Comparison of ENCODE assay signal across 16 cellular contexts in genomic region chr15:66655997-66656396, GRCh38. TPM values are rescaled to one million over a fixed set of nuclear protein-coding genes. Genes with fewer than 3 reads are reported as not detected.
DNase-seq lines count a peak whose midpoint lies in the region; ATAC-seq, FAIRE-seq and TF ChIP-seq lines count a peak whose summit lies in the region.
"Had no signal": no experiment of that assay in that cellular context is flagged by ENCODE, and none has a peak within 500 bp of the region (broad histone marks: within the 10 kb centered on the region; RNA-seq: fewer than 3 reads in every experiment).

No MANE protein-coding gene starts in this region.

- H3K9me1 ChIP-seq in K562 (ENCODE audit: control insufficient read depth, insufficient read depth, low read length) = no peaks in the 10 kb centered on the region

- CTCF ChIA-PET in K562 (lab: Yijun Ruan, JAX; ENCODE audit: low intra/inter-chr PET ratio) = no interaction called here
- CTCF ChIA-PET in SK-N-SH (lab: Yijun Ruan, JAX) = interaction anchor here (1.0 kb wide), 1 partner anchor 21 kb away, joined by 3 read pairs; no protein-coding TSS in a partner anchor
- CTCF ChIA-PET in activated CD4-positive, alpha-beta memory T cell treated with anti-CD3 and anti-CD28 coated beads, Interleukin-2, amount 10 ng/mL, durations not matched to agents 7 days and 5 days (lab: Charles Lee) = no interaction called here

- intact Hi-C loops in K562 (cut with micrococcal nuclease) = no loop called here
- intact Hi-C loops in lower lobe of right lung (cut with DNase I) = no loop called here

- TF ChIP-seq RAD21 in K562 (CRISPR knock-in tag; conservative IDR thresholded peaks at IDR 0.05 in 1 of 2, IDR thresholded peaks at IDR 0.05 in 1 of 2) (no peak), SK-N-SH (IDR thresholded peaks at IDR 0.05; ENCODE audit: low read length) (no peak)

- H3K79me2 ChIP-seq in K562 (ENCODE audit: control insufficient read depth, insufficient read depth, low read length) = peaks cover 87% of the 10 kb centered on the region
- no peaks in the 10 kb centered on the region for H3K79me2 ChIP-seq in SK-N-SH (ENCODE audit: insufficient read depth)

- 94% methylated on average over 2 of the region's 2 CpGs for WGBS in K562 (ENCODE audit: insufficient coverage, low coverage, missing lambda C conversion rate)
- 90% methylated on average over 2 of the region's 2 CpGs for WGBS in SK-N-SH (ENCODE audit: low lambda C conversion rate)

- ATAC-seq in K562 (no peak), lower lobe of right lung (peak in 1 of 2 donors; percentile 12)
- ATAC-seq: activated CD8-positive, alpha-beta memory T cell treated with anti-CD3 and anti-CD28 coated beads, Interleukin-2, amount 10 ng/mL, durations not matched to agents 7 days and 5 days had no signal

- H2AFZ ChIP-seq in K562 (ENCODE audit: low read depth, low read length) = no peak overlapping the region
- no peak overlapping the region for H2AFZ ChIP-seq in SK-N-SH (ENCODE audit: low read depth)

- H3K36me3 Mint-ChIP-seq in activated CD4-positive, alpha-beta memory T cell treated with anti-CD3 and anti-CD28 coated beads, Interleukin-2, amount 10 ng/mL, durations not matched to agents 7 days and 5 days (ENCODE audit: low read depth) = no peaks in the 10 kb centered on the region
- H3K36me3 Mint-ChIP-seq: activated CD8-positive, alpha-beta memory T cell treated with anti-CD3 and anti-CD28 coated beads, Interleukin-2, amount 10 ng/mL, durations not matched to agents 7 days and 5 days; memory B cell had no signal

- no peak overlapping the region for H3K27ac Mint-ChIP-seq in activated CD4-positive, alpha-beta memory T cell treated with anti-CD3 and anti-CD28 coated beads, Interleukin-2, amount 10 ng/mL, durations not matched to agents 7 days and 5 days
- H3K27ac Mint-ChIP-seq: activated CD8-positive, alpha-beta memory T cell treated with anti-CD3 and anti-CD28 coated beads, Interleukin-2, amount 10 ng/mL, durations not matched to agents 7 days and 5 days; memory B cell; stimulated activated naive CD8-positive, alpha-beta T cell treated with anti-CD3 and anti-CD28 coated beads, Interleukin-15, Interleukin-2, amounts not matched to agents 100 ng/mL and 50 ng/mL, for 24 hours had no signal

- H3K36me3 ChIP-seq in BLaER1 (no peaks in the 10 kb centered on the region), H7 (replicated peaks; ENCODE audit: control insufficient read depth, insufficient read depth, low read length) (no peaks in the 10 kb centered on the region), K562 (ENCODE audit: control insufficient read depth, insufficient read depth, low read length) (peaks cover 56% of the 10 kb centered on the region), lower lobe of right lung (no peaks in the 10 kb centered on the region), SK-N-SH (replicated peaks in 1 of 2; ENCODE audit: control insufficient read depth in 1 of 2, insufficient read depth in 2 of 2, low read length in 1 of 2) (no peaks in the 10 kb centered on the region)
- H3K36me3 ChIP-seq: brain microvascular endothelial cell had no signal

- H3K27ac ChIP-seq in BLaER1 (no peak overlapping the region), K562 (ENCODE audit: extremely low read depth, low read depth, low read length) (peak overlapping the region; percentile 80; the same call in 1 of the 3 replicates), lower lobe of right lung (peak overlapping the region; percentile 76), SK-N-SH (ENCODE audit: low read depth in 2 of 2, low read length in 1 of 2) (no peak overlapping the region)
- H3K27ac ChIP-seq: brain microvascular endothelial cell had no signal

- DNase-seq in H7 = peak; percentile 48
- DNase-seq in K562 (ENCODE audit: extremely low read depth in 1 of 4, low spot score in 3 of 4) = no peak
- no peak for DNase-seq in lower lobe of right lung
- DNase-seq in activated CD8-positive, alpha-beta memory T cell treated with anti-CD3 and anti-CD28 coated beads, Interleukin-2, amount 50 U/mL, for 4 hours = no peak
- no peak for DNase-seq in SK-N-SH
- no peak for DNase-seq in activated CD4-positive, alpha-beta T cell treated with anti-CD3 and anti-CD28 coated beads for 4 hours
- no peak for DNase-seq in activated CD4-positive, alpha-beta memory T cell treated with anti-CD3 and anti-CD28 coated beads, Interleukin-2, amount 10 ng/mL, durations not matched to agents 7 days and 5 days
- DNase-seq: activated CD8-positive, alpha-beta memory T cell treated with anti-CD3 and anti-CD28 coated beads, Interleukin-2, amount 10 ng/mL, durations not matched to agents 7 days and 5 days; brain microvascular endothelial cell; DMS79; effector CD4-positive, alpha-beta T cell; NCI-H1105 treated with DMSO at 0.1 percent for 48 hours; NCI-H446 had no signal

- in situ Hi-C loops in K562 (cut with MboI) = no loop called here

- POLR2A ChIA-PET in K562 (lab: Yijun Ruan, JAX) = interaction anchor here (0.9 kb wide), 1 partner anchor 12 kb away, joined by 3 read pairs; no protein-coding TSS in a partner anchor
- POLR2A ChIA-PET in SK-N-SH (lab: Yijun Ruan, JAX) = no interaction called here
- POLR2A ChIA-PET in activated CD4-positive, alpha-beta memory T cell treated with anti-CD3 and anti-CD28 coated beads, Interleukin-2, amount 10 ng/mL, durations not matched to agents 7 days and 5 days (lab: Charles Lee) = no interaction called here

- TF ChIP-seq EP300 in K562 (IDR thresholded peaks at IDR 0.05; ENCODE audit: low read length) = no peak
- no peak for TF ChIP-seq EP300 in SK-N-SH (IDR thresholded peaks at IDR 0.05; ENCODE audit: borderline replicate concordance in 1 of 2, low read depth in 1 of 2, low read length in 1 of 2)

- BruUV-seq in K562 (replicated peaks; lab: Mats Ljungman, UMichigan) = no TSS peak

- FAIRE-seq in K562 (lab: Jason Lieb, UNC) = no peak

- TF ChIP-seq CTCF in K562 (IDR thresholded peaks at IDR 0.05 in 2 of 3, conservative IDR thresholded peaks at IDR 0.05 in 1 of 3; ENCODE audit: insufficient read depth in 2 of 3, low read depth in 1 of 3, low read length in 3 of 3) = no peak
- TF ChIP-seq CTCF in lower lobe of right lung (IDR thresholded peaks at IDR 0.05) = no peak
- TF ChIP-seq CTCF in SK-N-SH (IDR thresholded peaks at IDR 0.05) = no peak

- H3K9me3 ChIP-seq in BLaER1 = no peaks in the 10 kb centered on the region
- H3K9me3 ChIP-seq in K562 (replicated peaks; ENCODE audit: control insufficient read depth, insufficient read depth, low read depth, low read length) = no peaks in the 10 kb centered on the region
- H3K9me3 ChIP-seq in lower lobe of right lung = no peaks in the 10 kb centered on the region
- no peaks in the 10 kb centered on the region for H3K9me3 ChIP-seq in SK-N-SH

- H3K4me2 ChIP-seq in BLaER1 (peak overlapping the region; percentile 75), K562 (ENCODE audit: insufficient read depth, low read length) (peak overlapping the region; percentile 30), SK-N-SH (no peak overlapping the region)

- H3K9me2 ChIP-seq in SK-N-SH = no peaks in the 10 kb centered on the region

- peaks cover 34% of the 10 kb centered on the region for H3K27me3 ChIP-seq in BLaER1
- no peaks in the 10 kb centered on the region for H3K27me3 ChIP-seq in H7 (ENCODE audit: control insufficient read depth, insufficient read depth, low read length)
- H3K27me3 ChIP-seq in K562 (ENCODE audit: control insufficient read depth in 2 of 2, insufficient read depth in 2 of 2, low read length in 2 of 2) = no peaks in the 10 kb centered on the region
- no peaks in the 10 kb centered on the region for H3K27me3 ChIP-seq in lower lobe of right lung (ENCODE audit: low read depth)
- no peaks in the 10 kb centered on the region for H3K27me3 ChIP-seq in SK-N-SH (ENCODE audit: insufficient read depth)
- H3K27me3 ChIP-seq: brain microvascular endothelial cell had no signal

- no peaks in the 10 kb centered on the region for H4K20me1 ChIP-seq in BLaER1
- H4K20me1 ChIP-seq in K562 (replicated peaks; ENCODE audit: control insufficient read depth, insufficient read depth, low read length) = no peaks in the 10 kb centered on the region
- no peaks in the 10 kb centered on the region for H4K20me1 ChIP-seq in SK-N-SH (ENCODE audit: insufficient read depth)

- no peak for TF ChIP-seq POLR2A in K562 (conservative IDR thresholded peaks at IDR 0.05)

- no peak overlapping the region for H3K9ac ChIP-seq in BLaER1
- peak overlapping the region; percentile 66 to 86; a peak in 2 of 4 replicates for H3K9ac ChIP-seq in K562 (ENCODE audit: insufficient read depth in 1 of 2, low read depth in 2 of 2, low read length in 2 of 2)
- H3K9ac ChIP-seq in SK-N-SH = no peak overlapping the region

- no peaks in the 10 kb centered on the region for H3K9me3 Mint-ChIP-seq in activated CD4-positive, alpha-beta memory T cell treated with anti-CD3 and anti-CD28 coated beads, Interleukin-2, amount 10 ng/mL, durations not matched to agents 7 days and 5 days
- H3K9me3 Mint-ChIP-seq: memory B cell; stimulated activated naive CD8-positive, alpha-beta T cell treated with anti-CD3 and anti-CD28 coated beads, Interleukin-15, Interleukin-2, amounts not matched to agents 100 ng/mL and 50 ng/mL, for 24 hours had no signal

- H3K4me1 ChIP-seq in BLaER1 = peaks cover 40% of the 10 kb centered on the region
- peaks cover 55 to 75% of the 10 kb centered on the region in 2 experiments for H3K4me1 ChIP-seq in K562 (replicated peaks in 1 of 2; ENCODE audit: control insufficient read depth in 2 of 2, insufficient read depth in 2 of 2, low read length in 2 of 2)
- peaks cover 30% of the 10 kb centered on the region for H3K4me1 ChIP-seq in lower lobe of right lung
- peaks cover 4 to 10% of the 10 kb centered on the region in 2 experiments; a peak in 2 of 4 replicates for H3K4me1 ChIP-seq in SK-N-SH (ENCODE audit: control insufficient read depth in 1 of 2, insufficient read depth in 2 of 2, low read depth in 1 of 2, low read length in 1 of 2)

- H3K27me3 Mint-ChIP-seq in activated CD4-positive, alpha-beta memory T cell treated with anti-CD3 and anti-CD28 coated beads, Interleukin-2, amount 10 ng/mL, durations not matched to agents 7 days and 5 days = peaks cover 11% of the 10 kb centered on the region

- H3K4me1 Mint-ChIP-seq in activated CD4-positive, alpha-beta memory T cell treated with anti-CD3 and anti-CD28 coated beads, Interleukin-2, amount 10 ng/mL, durations not matched to agents 7 days and 5 days = peaks cover 15% of the 10 kb centered on the region
- H3K4me1 Mint-ChIP-seq: memory B cell had no signal

- H3K4me3 ChIP-seq in BLaER1 (no peak overlapping the region), H7 (ENCODE audit: insufficient read depth, low read depth, low read length) (no peak overlapping the region), K562 (no peak overlapping the region), lower lobe of right lung (peak overlapping the region; percentile 45), SK-N-SH (ENCODE audit: low read depth in 2 of 2, low read length in 1 of 2) (no peak overlapping the region)

- H3F3A ChIP-seq in SK-N-SH (replicated peaks; ENCODE audit: insufficient read depth) = no peaks in the 10 kb centered on the region

- H3K4me3 Mint-ChIP-seq in activated CD4-positive, alpha-beta memory T cell treated with anti-CD3 and anti-CD28 coated beads, Interleukin-2, amount 10 ng/mL, durations not matched to agents 7 days and 5 days = no peak overlapping the region
- H3K4me3 Mint-ChIP-seq: activated CD8-positive, alpha-beta memory T cell treated with anti-CD3 and anti-CD28 coated beads, Interleukin-2, amount 10 ng/mL, durations not matched to agents 7 days and 5 days; memory B cell had no signal

RNA-seq across cellular contexts. Expression of gene SMAD6, which starts 46.0 kb away (rescaled TPM):
- 24.8 and 25.4 TPM in 2 replicates for total RNA-seq in H7 (2014; rRNA removed; shearing (Covaris generic))
- 54.6 and 73.2 TPM in 2 replicates for total RNA-seq in K562 (2011; cell fraction: chromatin; rRNA removed; ENCODE audit: low replicate concordance)
- 34.3 and 36.4 TPM in 2 replicates for total RNA-seq in K562 (2011; cell fraction: nucleolus; rRNA removed)
- 49.6 and 69.7 TPM in 2 replicates for total RNA-seq in K562 (2011; cell fraction: nucleoplasm; rRNA removed)
- total RNA-seq in K562 (2014; rRNA removed) (11.3 and 14.5 TPM in 2 replicates), K562 (2014; rRNA removed; fragmentation: Illumina TruSeq; extraction: Trizol) (1.7 and 2.5 TPM in 2 replicates), K562 (2015; rRNA removed; fragmentation: Illumina TruSeq; extraction: Trizol) (3.7 and 4.1 TPM in 2 replicates), K562 (2021) (14.2 and 15.5 TPM in 2 replicates), lower lobe of right lung (159 TPM)
- polyA plus RNA-seq in K562 (2011; rRNA removed) (5.3 and 9.2 TPM in 2 replicates), K562 (2014; fragmentation: Illumina TruSeq; extraction: Trizol) (1.1 and 1.4 TPM in 2 replicates), K562 (2014; fragmentation: Nextera tagmentation; extraction: Ambion mirVana) (under 1 TPM; 0.10 to 0.13 TPM), K562 (2014; rRNA removed) (4.6 and 6.9 TPM in 2 replicates), SK-N-SH (2012; rRNA removed) (3.8 and 4.5 TPM in 2 replicates)
- 4.6 and 10.2 TPM in 2 replicates for polyA plus RNA-seq in K562 (2011; cell fraction: cytosol; rRNA removed)
- polyA plus RNA-seq in K562 (2011; cell fraction: nucleus; rRNA removed) = 10.8 and 14.0 TPM in 2 replicates
- 7.4 and 21.2 TPM in 2 replicates for polyA plus RNA-seq in K562 (2012)
- polyA minus RNA-seq in K562 (2011; rRNA and poly(A)+ RNA removed) = 7.7 and 9.1 TPM in 2 replicates
- polyA minus RNA-seq in K562 (2011; cell fraction: cytosol; rRNA and poly(A)+ RNA removed) = 12.8 and 25.8 TPM in 2 replicates
- 13.9 and 32.1 TPM in 2 replicates for polyA minus RNA-seq in K562 (2011; cell fraction: nucleus; rRNA and poly(A)+ RNA removed)
- polyA plus RNA-seq in SK-N-SH (2012; cell fraction: cytosol; rRNA removed) = 2.1 and 3.6 TPM in 2 replicates
- polyA plus RNA-seq in SK-N-SH (2012; cell fraction: nucleus; rRNA removed) = 16.1 and 18.7 TPM in 2 replicates
- total RNA-seq in activated CD4-positive, alpha-beta memory T cell treated with anti-CD3 and anti-CD28 coated beads, Interleukin-2, amount 10 ng/mL, durations not matched to agents 7 days and 5 days = under 1 TPM; 0.53 to 0.58 TPM

Comparison
In these comparisons a context has a peak if more than half of its experiments do, and no peak if none do; other contexts are left out.
1. H3K27ac ChIP-seq: peak in K562 (single experiment) and lower lobe of right lung (single experiment); none in BLaER1 (single experiment) and SK-N-SH (0 of 2).
2. H3K9ac ChIP-seq: peak in K562 (2 of 2); none in BLaER1 (single experiment) and SK-N-SH (single experiment).